Comparison of ENCODE assay signal across 1 cellular context in genomic region chr12:96257550-96258392, GRCh38.
TF ChIP-seq lines count a peak whose summit lies in the region.

No MANE protein-coding gene starts in this region.

TF ChIP-seq in HepG2, 621 proteins besides CTCF, POLR2A, EP300 and RAD21 (continued from another document and continues in another):
- TF ChIP-seq, protein P1, sequence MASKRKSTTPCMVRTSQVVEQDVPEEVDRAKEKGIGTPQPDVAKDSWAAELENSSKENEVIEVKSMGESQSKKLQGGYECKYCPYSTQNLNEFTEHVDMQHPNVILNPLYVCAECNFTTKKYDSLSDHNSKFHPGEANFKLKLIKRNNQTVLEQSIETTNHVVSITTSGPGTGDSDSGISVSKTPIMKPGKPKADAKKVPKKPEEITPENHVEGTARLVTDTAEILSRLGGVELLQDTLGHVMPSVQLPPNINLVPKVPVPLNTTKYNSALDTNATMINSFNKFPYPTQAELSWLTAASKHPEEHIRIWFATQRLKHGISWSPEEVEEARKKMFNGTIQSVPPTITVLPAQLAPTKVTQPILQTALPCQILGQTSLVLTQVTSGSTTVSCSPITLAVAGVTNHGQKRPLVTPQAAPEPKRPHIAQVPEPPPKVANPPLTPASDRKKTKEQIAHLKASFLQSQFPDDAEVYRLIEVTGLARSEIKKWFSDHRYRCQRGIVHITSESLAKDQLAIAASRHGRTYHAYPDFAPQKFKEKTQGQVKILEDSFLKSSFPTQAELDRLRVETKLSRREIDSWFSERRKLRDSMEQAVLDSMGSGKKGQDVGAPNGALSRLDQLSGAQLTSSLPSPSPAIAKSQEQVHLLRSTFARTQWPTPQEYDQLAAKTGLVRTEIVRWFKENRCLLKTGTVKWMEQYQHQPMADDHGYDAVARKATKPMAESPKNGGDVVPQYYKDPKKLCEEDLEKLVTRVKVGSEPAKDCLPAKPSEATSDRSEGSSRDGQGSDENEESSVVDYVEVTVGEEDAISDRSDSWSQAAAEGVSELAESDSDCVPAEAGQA (IDR thresholded peaks at IDR 0.05; ENCODE audit: low read depth): no peak
- TF ChIP-seq, protein P1 (CRISPR knock-in tag; IDR thresholded peaks at IDR 0.05; ENCODE audit: borderline replicate concordance): no peak
- TF ChIP-seq FOXP1 (IDR thresholded peaks at IDR 0.05): no peak
- peak; percentile 43; the same call in 1 of the 2 replicates for TF ChIP-seq FOXP1 (CRISPR knock-in tag; IDR thresholded peaks at IDR 0.05)
- no peak for TF ChIP-seq ZNF335 (CRISPR knock-in tag; IDR thresholded peaks at IDR 0.05)
- TF ChIP-seq KDM6A (CRISPR knock-in tag; IDR thresholded peaks at IDR 0.05; ENCODE audit: low read depth): 0 out of 2 replicates have a peak, but pooled peaks have one; percentile 13
- TF ChIP-seq ZNF629 (CRISPR knock-in tag; conservative IDR thresholded peaks at IDR 0.05): peak; percentile 89
- TF ChIP-seq ZNF292 (CRISPR knock-in tag; IDR thresholded peaks at IDR 0.05; ENCODE audit: borderline replicate concordance, low read depth): 0 out of 2 replicates have a peak, but pooled peaks have one; percentile 21
- TF ChIP-seq, protein P2, sequence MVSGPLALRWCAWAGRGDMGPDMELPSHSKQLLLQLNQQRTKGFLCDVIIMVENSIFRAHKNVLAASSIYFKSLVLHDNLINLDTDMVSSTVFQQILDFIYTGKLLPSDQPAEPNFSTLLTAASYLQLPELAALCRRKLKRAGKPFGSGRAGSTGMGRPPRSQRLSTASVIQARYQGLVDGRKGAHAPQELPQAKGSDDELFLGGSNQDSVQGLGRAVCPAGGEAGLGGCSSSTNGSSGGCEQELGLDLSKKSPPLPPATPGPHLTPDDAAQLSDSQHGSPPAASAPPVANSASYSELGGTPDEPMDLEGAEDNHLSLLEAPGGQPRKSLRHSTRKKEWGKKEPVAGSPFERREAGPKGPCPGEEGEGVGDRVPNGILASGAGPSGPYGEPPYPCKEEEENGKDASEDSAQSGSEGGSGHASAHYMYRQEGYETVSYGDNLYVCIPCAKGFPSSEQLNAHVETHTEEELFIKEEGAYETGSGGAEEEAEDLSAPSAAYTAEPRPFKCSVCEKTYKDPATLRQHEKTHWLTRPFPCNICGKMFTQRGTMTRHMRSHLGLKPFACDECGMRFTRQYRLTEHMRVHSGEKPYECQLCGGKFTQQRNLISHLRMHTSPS (CRISPR knock-in tag; IDR thresholded peaks at IDR 0.05; ENCODE audit: low read depth): no peak
- no peak for TF ChIP-seq SIX1 (CRISPR knock-in tag; IDR thresholded peaks at IDR 0.05; ENCODE audit: borderline replicate concordance)
- no peak for TF ChIP-seq ZBTB7A (CRISPR knock-in tag; IDR thresholded peaks at IDR 0.05)
- TF ChIP-seq SALL1 (CRISPR knock-in tag; IDR thresholded peaks at IDR 0.05): peak; percentile 65; the same call in 1 of the 2 replicates
- no peak for TF ChIP-seq ARNT (IDR thresholded peaks at IDR 0.05)
- TF ChIP-seq TBX2 (CRISPR knock-in tag; IDR thresholded peaks at IDR 0.05; ENCODE audit: borderline replicate concordance): peak; percentile 24; the same call in 1 of the 2 replicates
- peak; percentile 46; the same call in 1 of the 2 replicates for TF ChIP-seq SAP130 (CRISPR knock-in tag; IDR thresholded peaks at IDR 0.05; ENCODE audit: low read depth)
- TF ChIP-seq ZNF737 (CRISPR knock-in tag; IDR thresholded peaks at IDR 0.05; ENCODE audit: borderline replicate concordance): no peak
- TF ChIP-seq ZNF333 (CRISPR knock-in tag; IDR thresholded peaks at IDR 0.05; ENCODE audit: borderline replicate concordance): no peak
- TF ChIP-seq, protein P3, sequence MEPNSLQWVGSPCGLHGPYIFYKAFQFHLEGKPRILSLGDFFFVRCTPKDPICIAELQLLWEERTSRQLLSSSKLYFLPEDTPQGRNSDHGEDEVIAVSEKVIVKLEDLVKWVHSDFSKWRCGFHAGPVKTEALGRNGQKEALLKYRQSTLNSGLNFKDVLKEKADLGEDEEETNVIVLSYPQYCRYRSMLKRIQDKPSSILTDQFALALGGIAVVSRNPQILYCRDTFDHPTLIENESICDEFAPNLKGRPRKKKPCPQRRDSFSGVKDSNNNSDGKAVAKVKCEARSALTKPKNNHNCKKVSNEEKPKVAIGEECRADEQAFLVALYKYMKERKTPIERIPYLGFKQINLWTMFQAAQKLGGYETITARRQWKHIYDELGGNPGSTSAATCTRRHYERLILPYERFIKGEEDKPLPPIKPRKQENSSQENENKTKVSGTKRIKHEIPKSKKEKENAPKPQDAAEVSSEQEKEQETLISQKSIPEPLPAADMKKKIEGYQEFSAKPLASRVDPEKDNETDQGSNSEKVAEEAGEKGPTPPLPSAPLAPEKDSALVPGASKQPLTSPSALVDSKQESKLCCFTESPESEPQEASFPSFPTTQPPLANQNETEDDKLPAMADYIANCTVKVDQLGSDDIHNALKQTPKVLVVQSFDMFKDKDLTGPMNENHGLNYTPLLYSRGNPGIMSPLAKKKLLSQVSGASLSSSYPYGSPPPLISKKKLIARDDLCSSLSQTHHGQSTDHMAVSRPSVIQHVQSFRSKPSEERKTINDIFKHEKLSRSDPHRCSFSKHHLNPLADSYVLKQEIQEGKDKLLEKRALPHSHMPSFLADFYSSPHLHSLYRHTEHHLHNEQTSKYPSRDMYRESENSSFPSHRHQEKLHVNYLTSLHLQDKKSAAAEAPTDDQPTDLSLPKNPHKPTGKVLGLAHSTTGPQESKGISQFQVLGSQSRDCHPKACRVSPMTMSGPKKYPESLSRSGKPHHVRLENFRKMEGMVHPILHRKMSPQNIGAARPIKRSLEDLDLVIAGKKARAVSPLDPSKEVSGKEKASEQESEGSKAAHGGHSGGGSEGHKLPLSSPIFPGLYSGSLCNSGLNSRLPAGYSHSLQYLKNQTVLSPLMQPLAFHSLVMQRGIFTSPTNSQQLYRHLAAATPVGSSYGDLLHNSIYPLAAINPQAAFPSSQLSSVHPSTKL (CRISPR knock-in tag; IDR thresholded peaks at IDR 0.05): peak; percentile 70
- no peak for TF ChIP-seq PRPF4 (IDR thresholded peaks at IDR 0.05; ENCODE audit: low read depth, low read length, poor library complexity, severe bottlenecking)
- 0 out of 2 replicates have a peak, but pooled peaks have one; percentile 8 for TF ChIP-seq RARA (CRISPR knock-in tag; IDR thresholded peaks at IDR 0.05)
- TF ChIP-seq PATZ1 (CRISPR knock-in tag; IDR thresholded peaks at IDR 0.05): no peak
- no peak for TF ChIP-seq ZNF232 (CRISPR knock-in tag; IDR thresholded peaks at IDR 0.05; ENCODE audit: borderline replicate concordance)
- TF ChIP-seq, protein P4, sequence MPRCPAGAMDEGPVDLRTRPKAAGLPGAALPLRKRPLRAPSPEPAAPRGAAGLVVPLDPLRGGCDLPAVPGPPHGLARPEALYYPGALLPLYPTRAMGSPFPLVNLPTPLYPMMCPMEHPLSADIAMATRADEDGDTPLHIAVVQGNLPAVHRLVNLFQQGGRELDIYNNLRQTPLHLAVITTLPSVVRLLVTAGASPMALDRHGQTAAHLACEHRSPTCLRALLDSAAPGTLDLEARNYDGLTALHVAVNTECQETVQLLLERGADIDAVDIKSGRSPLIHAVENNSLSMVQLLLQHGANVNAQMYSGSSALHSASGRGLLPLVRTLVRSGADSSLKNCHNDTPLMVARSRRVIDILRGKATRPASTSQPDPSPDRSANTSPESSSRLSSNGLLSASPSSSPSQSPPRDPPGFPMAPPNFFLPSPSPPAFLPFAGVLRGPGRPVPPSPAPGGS (CRISPR knock-in tag; IDR thresholded peaks at IDR 0.05): no peak
- TF ChIP-seq HDAC1 (CRISPR knock-in tag; IDR thresholded peaks at IDR 0.05): peak; percentile 44; the same call in 1 of the 2 replicates
- TF ChIP-seq NR2F6 (IDR thresholded peaks at IDR 0.05): no peak; the same call in 1 of the 2 replicates
- TF ChIP-seq NR2F6 (CRISPR knock-in tag; IDR thresholded peaks at IDR 0.05): 0 out of 2 replicates have a peak, but pooled peaks have one; percentile 9
- peak; percentile 60; the same call in 1 of the 2 replicates for TF ChIP-seq ZMYM4 (CRISPR knock-in tag; IDR thresholded peaks at IDR 0.05)
- peak; percentile 66; the same call in 1 of the 2 replicates for TF ChIP-seq PITX1 (CRISPR knock-in tag; IDR thresholded peaks at IDR 0.05)
- peak; percentile 82; the same call in 1 of the 2 replicates for TF ChIP-seq CHD4 (IDR thresholded peaks at IDR 0.05; ENCODE audit: borderline replicate concordance, low read length)
- no peak for TF ChIP-seq GPBP1L1 (CRISPR knock-in tag; IDR thresholded peaks at IDR 0.05)
- TF ChIP-seq MED1 (CRISPR knock-in tag; IDR thresholded peaks at IDR 0.05): peak; percentile 59
- TF ChIP-seq ZNF841 (CRISPR knock-in tag; IDR thresholded peaks at IDR 0.05; ENCODE audit: borderline replicate concordance): no peak
- TF ChIP-seq, protein P5, sequence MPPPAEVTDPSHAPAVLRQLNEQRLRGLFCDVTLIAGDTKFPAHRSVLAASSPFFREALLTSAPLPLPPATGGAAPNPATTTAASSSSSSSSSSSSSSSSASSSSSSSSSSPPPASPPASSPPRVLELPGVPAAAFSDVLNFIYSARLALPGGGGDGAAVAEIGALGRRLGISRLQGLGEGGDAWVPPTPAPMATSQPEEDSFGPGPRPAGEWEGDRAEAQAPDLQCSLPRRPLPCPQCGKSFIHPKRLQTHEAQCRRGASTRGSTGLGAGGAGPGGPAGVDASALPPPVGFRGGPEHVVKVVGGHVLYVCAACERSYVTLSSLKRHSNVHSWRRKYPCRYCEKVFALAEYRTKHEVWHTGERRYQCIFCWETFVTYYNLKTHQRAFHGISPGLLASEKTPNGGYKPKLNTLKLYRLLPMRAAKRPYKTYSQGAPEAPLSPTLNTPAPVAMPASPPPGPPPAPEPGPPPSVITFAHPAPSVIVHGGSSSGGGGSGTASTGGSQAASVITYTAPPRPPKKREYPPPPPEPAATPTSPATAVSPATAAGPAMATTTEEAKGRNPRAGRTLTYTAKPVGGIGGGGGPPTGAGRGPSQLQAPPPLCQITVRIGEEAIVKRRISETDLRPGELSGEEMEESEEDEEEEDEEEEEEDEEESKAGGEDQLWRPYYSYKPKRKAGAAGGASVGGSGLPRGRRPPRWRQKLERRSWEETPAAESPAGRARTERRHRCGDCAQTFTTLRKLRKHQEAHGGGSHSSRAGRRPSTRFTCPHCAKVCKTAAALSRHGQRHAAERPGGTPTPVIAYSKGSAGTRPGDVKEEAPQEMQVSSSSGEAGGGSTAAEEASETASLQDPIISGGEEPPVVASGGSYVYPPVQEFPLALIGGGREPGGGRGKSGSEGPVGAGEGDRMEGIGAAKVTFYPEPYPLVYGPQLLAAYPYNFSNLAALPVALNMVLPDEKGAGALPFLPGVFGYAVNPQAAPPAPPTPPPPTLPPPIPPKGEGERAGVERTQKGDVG (CRISPR knock-in tag; IDR thresholded peaks at IDR 0.05; ENCODE audit: borderline replicate concordance): no peak
- TF ChIP-seq, protein P6, sequence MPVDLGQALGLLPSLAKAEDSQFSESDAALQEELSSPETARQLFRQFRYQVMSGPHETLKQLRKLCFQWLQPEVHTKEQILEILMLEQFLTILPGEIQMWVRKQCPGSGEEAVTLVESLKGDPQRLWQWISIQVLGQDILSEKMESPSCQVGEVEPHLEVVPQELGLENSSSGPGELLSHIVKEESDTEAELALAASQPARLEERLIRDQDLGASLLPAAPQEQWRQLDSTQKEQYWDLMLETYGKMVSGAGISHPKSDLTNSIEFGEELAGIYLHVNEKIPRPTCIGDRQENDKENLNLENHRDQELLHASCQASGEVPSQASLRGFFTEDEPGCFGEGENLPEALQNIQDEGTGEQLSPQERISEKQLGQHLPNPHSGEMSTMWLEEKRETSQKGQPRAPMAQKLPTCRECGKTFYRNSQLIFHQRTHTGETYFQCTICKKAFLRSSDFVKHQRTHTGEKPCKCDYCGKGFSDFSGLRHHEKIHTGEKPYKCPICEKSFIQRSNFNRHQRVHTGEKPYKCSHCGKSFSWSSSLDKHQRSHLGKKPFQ (CRISPR knock-in tag; IDR thresholded peaks at IDR 0.05; ENCODE audit: insufficient replicate concordance): no peak
- no peak for TF ChIP-seq MTA3 (CRISPR knock-in tag; IDR thresholded peaks at IDR 0.05)
- TF ChIP-seq, protein P7, sequence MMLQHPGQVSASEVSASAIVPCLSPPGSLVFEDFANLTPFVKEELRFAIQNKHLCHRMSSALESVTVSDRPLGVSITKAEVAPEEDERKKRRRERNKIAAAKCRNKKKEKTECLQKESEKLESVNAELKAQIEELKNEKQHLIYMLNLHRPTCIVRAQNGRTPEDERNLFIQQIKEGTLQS (CRISPR knock-in tag; IDR thresholded peaks at IDR 0.05): no peak
